11 cellular contexts compared by ENCODE assay signal in genomic region chr11:128718064-128718463, GRCh38. TPM values are rescaled to one million over a fixed set of nuclear protein-coding genes. Genes with fewer than 3 reads are reported as not detected.
DNase-seq lines count a peak whose midpoint lies in the region; ATAC-seq and TF ChIP-seq lines count a peak whose summit lies in the region.
"Had no signal": no experiment of that assay in that cellular context is flagged by ENCODE, and none has a peak within 500 bp of the region (broad histone marks: within the 10 kb centered on the region; RNA-seq: fewer than 3 reads in every experiment).

No MANE protein-coding gene starts in this region.

- TF ChIP-seq RAD21 in IMR-90 (IDR thresholded peaks at IDR 0.05; ENCODE audit: low read length): no peak

- TF ChIP-seq POLR2A in IMR-90 (IDR thresholded peaks at IDR 0.05; ENCODE audit: low read depth, low read length) (no peak), prostate gland (IDR thresholded peaks at IDR 0.05) (no peak)

- peak overlapping the region; percentile 31; the same call in 1 of the 2 replicates for H3K4ac ChIP-seq in IMR-90 (ENCODE audit: low read depth, low read length)

- H3K4me1 Mint-ChIP-seq in CD4-positive, CD25-positive, alpha-beta regulatory T cell: peaks cover 59 to 100% (median 94%) of the 10 kb centered on the region in 4 donors

- in situ Hi-C loops in IMR-90 (cut with MboI; ENCODE audit: low sequenced_read_pairs): no loop called here

- no peak for DNase-seq in CD4-positive, CD25-positive, alpha-beta regulatory T cell
- DNase-seq in IMR-90 (no peak), caudate nucleus (lab: John Stamatoyannopoulos, UW) (no peak), prostate gland (ENCODE audit: low spot score) (no peak), NCI-H748 treated with DMSO at 0.1 percent for 48 hours (lab: John Stamatoyannopoulos, UW) (no peak), NCI-H2171 (lab: John Stamatoyannopoulos, UW) (no peak)
- DNase-seq: central memory CD4-positive, alpha-beta T cell; head of caudate nucleus; occipital lobe had no signal

- 0 out of 2 replicates have a peak, but pooled peaks cover 13% of the 10 kb centered on the region for H4K20me1 ChIP-seq in IMR-90 (ENCODE audit: insufficient read depth, low read length)

- H3K79me1 ChIP-seq in IMR-90 (ENCODE audit: low read depth in 1 of 2, low read length in 2 of 2): peaks cover 12 to 66% of the 10 kb centered on the region in 2 experiments

- no peak overlapping the region for H2AK9ac ChIP-seq in IMR-90 (replicated peaks; ENCODE audit: low read depth, low read length, poor library complexity)

- H3K36me3 ChIP-seq in CD4-positive, CD25-positive, alpha-beta regulatory T cell (ENCODE audit: control insufficient read depth, insufficient read depth, low read length): peaks cover 3% of the 10 kb centered on the region
- H3K36me3 ChIP-seq in IMR-90 (ENCODE audit: control insufficient read depth, insufficient read depth, low read length): no peaks in the 10 kb centered on the region
- peaks cover 5% of the 10 kb centered on the region for H3K36me3 ChIP-seq in neutrophil
- no peaks in the 10 kb centered on the region for H3K36me3 ChIP-seq in prostate gland

- H3K4me3 ChIP-seq in CD4-positive, CD25-positive, alpha-beta regulatory T cell (ENCODE audit: low read depth, low read length): peak overlapping the region; percentile 73
- no peak overlapping the region for H3K4me3 ChIP-seq in IMR-90 (ENCODE audit: insufficient read depth, low read depth, low read length)
- H3K4me3 ChIP-seq in neutrophil (ENCODE audit: low read depth in 1 of 2, low read length in 1 of 2): peak overlapping the region; percentile 44 to 59
- no peak overlapping the region for H3K4me3 ChIP-seq in prostate gland

- H3K27me3 ChIP-seq in CD4-positive, CD25-positive, alpha-beta regulatory T cell (ENCODE audit: control insufficient read depth, insufficient read depth, low read length): no peaks in the 10 kb centered on the region
- no peaks in the 10 kb centered on the region for H3K27me3 ChIP-seq in IMR-90 (ENCODE audit: control insufficient read depth, insufficient read depth, low read length)
- no peaks in the 10 kb centered on the region for H3K27me3 ChIP-seq in neutrophil
- H3K27me3 ChIP-seq in prostate gland (replicated peaks; ENCODE audit: insufficient read depth): no peaks in the 10 kb centered on the region

- no peak overlapping the region for H3K14ac ChIP-seq in IMR-90 (replicated peaks; ENCODE audit: low read depth, low read length)

- no peak overlapping the region for H4K91ac ChIP-seq in IMR-90 (ENCODE audit: insufficient read depth, low read depth, low read length)

- intact Hi-C loops in IMR-90 (cut with micrococcal nuclease) (no loop called here), prostate gland (cut with DNase I) (no loop called here)

- no peak overlapping the region for H4K8ac ChIP-seq in IMR-90 (ENCODE audit: low read depth in 2 of 2, low read length in 2 of 2)

- H4K5ac ChIP-seq in IMR-90 (ENCODE audit: low read depth, low read length): no peak overlapping the region

- no peak overlapping the region for H3K9ac ChIP-seq in IMR-90 (ENCODE audit: low read depth, low read length)

- BruUV-seq in IMR-90 (replicated peaks; lab: Mats Ljungman, UMichigan): no TSS peak

- no peak overlapping the region for H2BK5ac ChIP-seq in IMR-90 (ENCODE audit: low read depth, low read length, poor library complexity, severe bottlenecking)

- H2BK20ac ChIP-seq in IMR-90 (ENCODE audit: low read depth, low read length): no peak overlapping the region

- CTCF ChIA-PET in IMR-90 (lab: Yijun Ruan, JAX): interaction anchor here (0.7 to 1.0 kb wide), 2 partner anchors 19 to 59 kb away, joined by 3 read pairs; no protein-coding TSS in a partner anchor

- H3K4me3 Mint-ChIP-seq in CD4-positive, CD25-positive, alpha-beta regulatory T cell: peak overlapping the region; percentile 80 to 96 (median 86)

- no peak overlapping the region for H2AK5ac ChIP-seq in IMR-90 (ENCODE audit: low read depth, low read length)

- H3K36me3 Mint-ChIP-seq in CD4-positive, CD25-positive, alpha-beta regulatory T cell: peaks cover 22% of the 10 kb centered on the region

- no peaks in the 10 kb centered on the region for H3K9me3 ChIP-seq in CD4-positive, CD25-positive, alpha-beta regulatory T cell (ENCODE audit: control insufficient read depth in 2 of 2, low read length in 2 of 2)
- H3K9me3 ChIP-seq in IMR-90 (ENCODE audit: control insufficient read depth, insufficient read depth, low read length): no peaks in the 10 kb centered on the region
- H3K9me3 ChIP-seq in neutrophil: no peaks in the 10 kb centered on the region
- H3K9me3 ChIP-seq in prostate gland: no peaks in the 10 kb centered on the region

- no peak overlapping the region for H2AFZ ChIP-seq in IMR-90 (replicated peaks; ENCODE audit: low read length, poor library complexity)

- no peak overlapping the region for H3K18ac ChIP-seq in IMR-90 (ENCODE audit: low read depth, low read length)

- no CpG with 5 or more reads among the region's 3 CpGs for WGBS in IMR-90 (ENCODE audit: extremely low coverage in 2 of 2, insufficient read length in 1 of 2), 2 experiments
- WGBS in prostate gland: 88% methylated on average over 3 of the region's 3 CpGs

- peaks cover 96% of the 10 kb centered on the region for H3K4me1 ChIP-seq in CD4-positive, CD25-positive, alpha-beta regulatory T cell (ENCODE audit: control insufficient read depth, insufficient read depth, low read length, poor library complexity, severe bottlenecking)
- H3K4me1 ChIP-seq in IMR-90 (ENCODE audit: control insufficient read depth, insufficient read depth, low read length) (peaks cover 21% of the 10 kb centered on the region), neutrophil (ENCODE audit: control insufficient read depth in 1 of 2, insufficient read depth in 1 of 2, low read depth in 1 of 2, low read length in 1 of 2) (peaks cover 100% of the 10 kb centered on the region in 2 experiments), prostate gland (replicated peaks) (no peaks in the 10 kb centered on the region)

- no peak for ATAC-seq in CD4-positive, CD25-positive, alpha-beta regulatory T cell (ENCODE audit: low read depth in 2 of 2)
- no peak for ATAC-seq in IMR-90 (ENCODE audit: low read depth)
- ATAC-seq in GM19455 (IDR thresholded peaks at IDR 0.05; ENCODE audit: unreplicated experiment): no peak

- no peak overlapping the region for H3K56ac ChIP-seq in IMR-90 (ENCODE audit: extremely low read depth, insufficient read depth, low read length)

- H3K9me1 ChIP-seq in IMR-90 (ENCODE audit: insufficient read depth, low read length): peaks cover 20% of the 10 kb centered on the region

- no peak overlapping the region for H3K4me2 ChIP-seq in IMR-90 (ENCODE audit: low read depth, low read length)

- dilution Hi-C loops in IMR-90 (cut with HindIII; ENCODE audit: low sequenced_read_pairs, unreplicated experiment): no loop called here

- no peaks in the 10 kb centered on the region for H3K27me3 Mint-ChIP-seq in CD4-positive, CD25-positive, alpha-beta regulatory T cell

- no peak overlapping the region for H2BK15ac ChIP-seq in IMR-90 (ENCODE audit: low read depth, low read length)

- H3K27ac ChIP-seq in CD4-positive, CD25-positive, alpha-beta regulatory T cell (ENCODE audit: insufficient read depth, low read length, poor library complexity, severe bottlenecking): peak overlapping the region; percentile 81
- H3K27ac ChIP-seq in IMR-90 (ENCODE audit: insufficient read depth, low read length) (no peak overlapping the region), caudate nucleus (ENCODE audit: low read depth, low read length) (peak overlapping the region; percentile 39), neutrophil (peak overlapping the region; percentile 95), prostate gland (no peak overlapping the region)

- H3K23ac ChIP-seq in IMR-90 (ENCODE audit: low read depth, low read length): no peak overlapping the region

- POLR2A ChIA-PET in IMR-90 (lab: Charles Lee; ENCODE audit: unreplicated experiment): no interaction called here

- TF ChIP-seq CTCF in IMR-90 (conservative IDR thresholded peaks at IDR 0.05; ENCODE audit: low read depth, low read length) (no peak), neutrophil (IDR thresholded peaks at IDR 0.05) (no peak), prostate gland (IDR thresholded peaks at IDR 0.05) (no peak)

- peak overlapping the region; percentile 94 to 97 (median 96) for H3K27ac Mint-ChIP-seq in CD4-positive, CD25-positive, alpha-beta regulatory T cell

- peaks cover 0 to 2% (median 0%) of the 10 kb centered on the region in 7 donors for H3K9me3 Mint-ChIP-seq in CD4-positive, CD25-positive, alpha-beta regulatory T cell

- no peak overlapping the region for H2BK120ac ChIP-seq in IMR-90 (ENCODE audit: low read depth, low read length)

TF ChIP-seq in IMR-90, 13 proteins besides CTCF, POLR2A, EP300 and RAD21:
- TF ChIP-seq FOS (IDR thresholded peaks at IDR 0.05; ENCODE audit: low read depth, low read length) (no peak), RFX5 (IDR thresholded peaks at IDR 0.05; ENCODE audit: low read depth, low read length) (no peak), CEBPB (IDR thresholded peaks at IDR 0.05; ENCODE audit: low read depth, low read length) (no peak), RCOR1 (IDR thresholded peaks at IDR 0.05; ENCODE audit: insufficient replicate concordance, low read length) (no peak), MAZ (IDR thresholded peaks at IDR 0.05; ENCODE audit: borderline replicate concordance, low read depth, low read length) (no peak), BHLHE40 (IDR thresholded peaks at IDR 0.05; ENCODE audit: low read depth, low read length) (no peak), SMC3 (IDR thresholded peaks at IDR 0.05; ENCODE audit: low read depth, low read length) (no peak)
TF ChIP-seq in IMR-90: peak in this region for 0.

RNA-seq across cellular contexts. Expression of gene FLI1, which starts 24.2 kb away (rescaled TPM):
- 119 TPM for total RNA-seq in CD4-positive, CD25-positive, alpha-beta regulatory T cell
- 10 to 100 TPM; 58.0 to 72.6 (median 65.5) TPM for polyA plus RNA-seq in CD4-positive, CD25-positive, alpha-beta regulatory T cell
- 11.5 and 13.3 TPM in 2 replicates for total RNA-seq in IMR-90 (2012; rRNA removed)
- polyA plus RNA-seq in IMR-90 (2012; rRNA removed): 14.2 and 20.9 TPM in 2 replicates
- 3.5 and 8.3 TPM in 2 replicates for polyA plus RNA-seq in IMR-90 (2012; cell fraction: cytosol; rRNA removed)
- polyA plus RNA-seq in IMR-90 (2012; cell fraction: nucleus; rRNA removed; ENCODE audit: low replicate concordance): 12.1 and 15.7 TPM in 2 replicates
- 10 to 100 TPM in 1 of 2 donors, 1 to 10 TPM in 1; 9.8 to 10.6 TPM for total RNA-seq in prostate gland

Comparison
In these comparisons a context has a peak if more than half of its experiments do, and no peak if none do; other contexts are left out.
1. H3K27ac ChIP-seq: peak in CD4-positive, CD25-positive, alpha-beta regulatory T cell (single experiment), caudate nucleus (single experiment) and neutrophil (single experiment); none in IMR-90 (single experiment) and prostate gland (0 of 2).
2. H3K4me3 ChIP-seq: peak in CD4-positive, CD25-positive, alpha-beta regulatory T cell (single experiment) and neutrophil (2 of 2); none in IMR-90 (single experiment) and prostate gland (0 of 2).